In genomic region chr11:13238879-13239514, GRCh38 we compare ENCODE assay signal across 8 cellular contexts. TPM values are rescaled to one million over a fixed set of nuclear protein-coding genes. Genes with fewer than 3 reads are reported as not detected.
DNase-seq lines count a peak whose midpoint lies in the region; ATAC-seq and TF ChIP-seq lines count a peak whose summit lies in the region.

No MANE protein-coding gene starts in this region.

- H3K27ac ChIP-seq in coronary artery, result no peak overlapping the region

- intact Hi-C loops in activated CD4-positive, alpha-beta T cell treated with anti-CD3 and anti-CD28 coated beads for 36 hours (cut with DNase I, micrococcal nuclease), result loop anchor here (1.0 to 5.0 kb wide), 5 partner anchors 28 to 277 kb away; no protein-coding TSS in a partner anchor

- TF ChIP-seq CTCF in coronary artery (IDR thresholded peaks at IDR 0.05), result peak; percentile 40
- peak; percentile 95 for TF ChIP-seq CTCF in mesothelial cell of epicardium (IDR thresholded peaks at IDR 0.05; ENCODE audit: unreplicated experiment)

- no peak overlapping the region for H3K4me3 Mint-ChIP-seq in activated CD4-positive, alpha-beta T cell treated with anti-CD3 and anti-CD28 coated beads for 36 hours
- no peak overlapping the region for H3K4me3 Mint-ChIP-seq in mesothelial cell of epicardium

- peak; percentile 65 for DNase-seq in D341Med (ENCODE audit: low spot score)
- peak; percentile 11 for DNase-seq in NCI-H2029 treated with DMSO at 0.1 percent for 48 hours (lab: John Stamatoyannopoulos, UW)
- peak; percentile 70 for DNase-seq in activated CD4-positive, alpha-beta T cell treated with anti-CD3 and anti-CD28 coated beads for 36 hours
- no peak for DNase-seq in coronary artery (ENCODE audit: low spot score)
- DNase-seq in mesothelial cell of epicardium (ENCODE audit: low spot score in 2 of 2, unreplicated experiment in 2 of 2), result peak in 1 of 2 experiments; percentile 48
- DNase-seq in stimulated activated naive CD4-positive, alpha-beta T cell treated with Interleukin-2 at 50 U/mL for 16 hours (lab: John Stamatoyannopoulos, UW), result peak; percentile 30
- DNase-seq in effector CD8-positive, alpha-beta T cell (lab: John Stamatoyannopoulos, UW), result no peak

- H3K27ac Mint-ChIP-seq in activated CD4-positive, alpha-beta T cell treated with anti-CD3 and anti-CD28 coated beads for 36 hours, result no peak overlapping the region
- no peak overlapping the region for H3K27ac Mint-ChIP-seq in mesothelial cell of epicardium

- no peak overlapping the region for H3K4me3 ChIP-seq in coronary artery

- H3K9me3 Mint-ChIP-seq in activated CD4-positive, alpha-beta T cell treated with anti-CD3 and anti-CD28 coated beads for 36 hours (ENCODE audit: low read depth), result no peaks in the 10 kb centered on the region
- peaks cover 8% of the 10 kb centered on the region for H3K9me3 Mint-ChIP-seq in mesothelial cell of epicardium

- H3K4me1 Mint-ChIP-seq in activated CD4-positive, alpha-beta T cell treated with anti-CD3 and anti-CD28 coated beads for 36 hours, result no peaks in the 10 kb centered on the region
- H3K4me1 Mint-ChIP-seq in mesothelial cell of epicardium, result peaks cover 9% of the 10 kb centered on the region

- POLR2A ChIA-PET in activated CD4-positive, alpha-beta T cell treated with anti-CD3 and anti-CD28 coated beads for 36 hours (lab: Charles Lee), result no interaction called here

- peaks cover 8% of the 10 kb centered on the region for H3K27me3 Mint-ChIP-seq in activated CD4-positive, alpha-beta T cell treated with anti-CD3 and anti-CD28 coated beads for 36 hours
- peaks cover 15% of the 10 kb centered on the region for H3K27me3 Mint-ChIP-seq in mesothelial cell of epicardium (ENCODE audit: low read depth)

- CTCF ChIA-PET in activated CD4-positive, alpha-beta T cell treated with anti-CD3 and anti-CD28 coated beads for 36 hours (lab: Charles Lee), result interaction anchor here (0.6 to 2.7 kb wide), 19 partner anchors 9 to 304 kb away, joined by 3 to 16 read pairs (median 4); no protein-coding TSS in a partner anchor

- ATAC-seq in GM21786 (IDR thresholded peaks at IDR 0.05; ENCODE audit: unreplicated experiment), result peak; percentile 58
- ATAC-seq in activated CD4-positive, alpha-beta T cell treated with anti-CD3 and anti-CD28 coated beads for 36 hours, result peak; percentile 70

- H3K36me3 Mint-ChIP-seq in activated CD4-positive, alpha-beta T cell treated with anti-CD3 and anti-CD28 coated beads for 36 hours (ENCODE audit: low read depth), result no peaks in the 10 kb centered on the region
- H3K36me3 Mint-ChIP-seq in mesothelial cell of epicardium, result no peaks in the 10 kb centered on the region

RNA-seq across cellular contexts. Expression of gene BMAL1, which starts 38.6 kb away (rescaled TPM):
- 10 to 100 TPM; 18.6 to 20.2 TPM for total RNA-seq in activated CD4-positive, alpha-beta T cell treated with anti-CD3 and anti-CD28 coated beads for 36 hours
- total RNA-seq in mesothelial cell of epicardium, result 5.5 to 6.7 TPM (median 5.8 TPM) in 3 replicates

Comparison
In these comparisons a context has a peak if more than half of its experiments do, and no peak if none do; other contexts are left out.
1. DNase-seq: peak in D341Med (single experiment), NCI-H2029 treated with DMSO at 0.1 percent for 48 hours (single experiment), activated CD4-positive, alpha-beta T cell treated with anti-CD3 and anti-CD28 coated beads for 36 hours (single experiment) and stimulated activated naive CD4-positive, alpha-beta T cell treated with Interleukin-2 at 50 U/mL for 16 hours (single experiment); none in coronary artery (single experiment) and effector CD8-positive, alpha-beta T cell (single experiment).